In genomic region chr11:8040261-8040920, GRCh38 we compare ENCODE assay signal across 25 cellular contexts. TPM values are rescaled to one million over a fixed set of nuclear protein-coding genes. Genes with fewer than 3 reads are reported as not detected.
"Had no signal": no experiment of that assay in that cellular context is flagged by ENCODE, and none has a peak within 500 bp of the region (broad histone marks: within the 10 kb centered on the region; RNA-seq: fewer than 3 reads in every experiment).

No MANE protein-coding gene starts in this region.

- H3K4me1 Mint-ChIP-seq: activated naive CD4-positive, alpha-beta T cell treated with anti-CD3 and anti-CD28 coated beads, Interleukin-2, amount 10 ng/mL, durations not matched to agents 7 days and 5 days; activated naive CD8-positive, alpha-beta T cell treated with anti-CD3 and anti-CD28 coated beads, Interleukin-2, amount 10 ng/mL, durations not matched to agents 7 days and 5 days; endodermal cell; natural killer cell had no signal

- H3K4me3 ChIP-seq: right lobe of liver, skin epidermis, upper lobe of left lung, vagina had no signal

- H3K36me3 ChIP-seq: brain microvascular endothelial cell, right lobe of liver, upper lobe of left lung, vagina, WERI-Rb-1 had no signal

- H3K9me3 Mint-ChIP-seq: activated naive CD4-positive, alpha-beta T cell treated with anti-CD3 and anti-CD28 coated beads, Interleukin-2, amount 10 ng/mL, durations not matched to agents 7 days and 5 days; activated naive CD8-positive, alpha-beta T cell treated with anti-CD3 and anti-CD28 coated beads, Interleukin-2, amount 10 ng/mL, durations not matched to agents 7 days and 5 days; activated T-cell treated with anti-CD3 and anti-CD28 coated beads, Interleukin-2, amount 50 U/mL, for 24 hours; natural killer cell; stimulated activated effector memory CD8-positive, alpha-beta T cell treated with anti-CD3 and anti-CD28 coated beads, Interleukin-12 subunit alpha, Interleukin-12 subunit beta, amount 100 ng/mL, for 72 hours; stimulated activated naive CD8-positive, alpha-beta T cell treated with anti-CD3 and anti-CD28 coated beads, Interleukin-15, Interleukin-2, amounts not matched to agents 100 ng/mL and 50 ng/mL, for 24 hours; T-helper 1 cell treated with Interleukin-12 subunit alpha and Interleukin-12 subunit beta and Interleukin-4 antibody, amounts not matched to agents 30 μg/mL and 1 μg/mL, for 36 hours had no signal

- H3K27me3 ChIP-seq: right lobe of liver, upper lobe of left lung, vagina had no signal

- ATAC-seq: activated CD4-positive, CD25-positive, alpha-beta regulatory T cell treated with anti-CD3 and anti-CD28 coated beads, Interleukin-2, amount 50 U/mL, for 24 hours; esophagus mucosa; natural killer cell; right lobe of liver; stimulated activated effector memory CD8-positive, alpha-beta T cell treated with anti-CD3 and anti-CD28 coated beads, Interleukin-12 subunit alpha, Interleukin-12 subunit beta, amount 100 ng/mL, for 72 hours had no signal

- H3K9me3 ChIP-seq: right lobe of liver, upper lobe of left lung, vagina had no signal

- H3K36me3 Mint-ChIP-seq: activated naive CD4-positive, alpha-beta T cell treated with anti-CD3 and anti-CD28 coated beads, Interleukin-2, amount 10 ng/mL, durations not matched to agents 7 days and 5 days; activated naive CD8-positive, alpha-beta T cell treated with anti-CD3 and anti-CD28 coated beads, Interleukin-2, amount 10 ng/mL, durations not matched to agents 7 days and 5 days; natural killer cell; stimulated activated effector memory CD8-positive, alpha-beta T cell treated with anti-CD3 and anti-CD28 coated beads, Interleukin-12 subunit alpha, Interleukin-12 subunit beta, amount 100 ng/mL, for 72 hours had no signal

- H3K4me1 ChIP-seq: right lobe of liver, upper lobe of left lung had no signal

- DNase-seq: activated CD4-positive, alpha-beta T cell treated with anti-CD3 and anti-CD28 coated beads for 48 hours; activated CD4-positive, alpha-beta T cell treated with anti-CD3 and anti-CD28 coated beads, Interleukin-2, amount 50 U/mL, for 48 hours; activated gamma-delta T cell; activated naive CD4-positive, alpha-beta T cell treated with anti-CD3 and anti-CD28 coated beads, Interleukin-2, amount 10 ng/mL, durations not matched to agents 7 days and 5 days; activated naive CD8-positive, alpha-beta T cell treated with anti-CD3 and anti-CD28 coated beads, Interleukin-2, amount 10 ng/mL, durations not matched to agents 7 days and 5 days; activated T-cell treated with anti-CD3 and anti-CD28 coated beads, Interleukin-2, amount 50 U/mL, for 24 hours; amniotic stem cell; brain microvascular endothelial cell; endodermal cell; midbrain; natural killer cell; posterior cingulate gyrus; right lobe of liver; stimulated activated CD4-positive, alpha-beta T cell treated with anti-CD3 and anti-CD28 coated beads, Interleukin-4, amount 100 ng/mL, for 24 hours; SW 1271; T-helper 9 cell; WERI-Rb-1 had no signal

- H3K27ac Mint-ChIP-seq: activated naive CD4-positive, alpha-beta T cell treated with anti-CD3 and anti-CD28 coated beads, Interleukin-2, amount 10 ng/mL, durations not matched to agents 7 days and 5 days; activated naive CD8-positive, alpha-beta T cell treated with anti-CD3 and anti-CD28 coated beads, Interleukin-2, amount 10 ng/mL, durations not matched to agents 7 days and 5 days; activated T-cell treated with anti-CD3 and anti-CD28 coated beads, Interleukin-2, amount 50 U/mL, for 24 hours; endodermal cell; natural killer cell; stimulated activated effector memory CD8-positive, alpha-beta T cell treated with anti-CD3 and anti-CD28 coated beads, Interleukin-12 subunit alpha, Interleukin-12 subunit beta, amount 100 ng/mL, for 72 hours; stimulated activated naive CD8-positive, alpha-beta T cell treated with anti-CD3 and anti-CD28 coated beads, Interleukin-15, Interleukin-2, amounts not matched to agents 100 ng/mL and 50 ng/mL, for 24 hours; T-helper 1 cell treated with Interleukin-12 subunit alpha and Interleukin-12 subunit beta and Interleukin-4 antibody, amounts not matched to agents 30 μg/mL and 1 μg/mL, for 36 hours had no signal

- H3K4me3 Mint-ChIP-seq: activated naive CD4-positive, alpha-beta T cell treated with anti-CD3 and anti-CD28 coated beads, Interleukin-2, amount 10 ng/mL, durations not matched to agents 7 days and 5 days; activated naive CD8-positive, alpha-beta T cell treated with anti-CD3 and anti-CD28 coated beads, Interleukin-2, amount 10 ng/mL, durations not matched to agents 7 days and 5 days; activated T-cell treated with anti-CD3 and anti-CD28 coated beads, Interleukin-2, amount 50 U/mL, for 24 hours; endodermal cell; natural killer cell; stimulated activated effector memory CD8-positive, alpha-beta T cell treated with anti-CD3 and anti-CD28 coated beads, Interleukin-12 subunit alpha, Interleukin-12 subunit beta, amount 100 ng/mL, for 72 hours; stimulated activated naive CD8-positive, alpha-beta T cell treated with anti-CD3 and anti-CD28 coated beads, Interleukin-15, Interleukin-2, amounts not matched to agents 100 ng/mL and 50 ng/mL, for 24 hours; T-helper 1 cell treated with Interleukin-12 subunit alpha and Interleukin-12 subunit beta and Interleukin-4 antibody, amounts not matched to agents 30 μg/mL and 1 μg/mL, for 36 hours had no signal

- H3K27ac ChIP-seq: brain microvascular endothelial cell, right lobe of liver, skin epidermis, upper lobe of left lung, vagina, WERI-Rb-1 had no signal

RNA-seq across cellular contexts. Expression of gene TUB, which starts 40.6 kb away (rescaled TPM):
- total RNA-seq: natural killer cell had no signal
